ENCODE assay signal across 19 cellular contexts in genomic region chr4:2064276-2064991, GRCh38. TPM values are rescaled to one million over a fixed set of nuclear protein-coding genes. Genes with fewer than 3 reads are reported as not detected.
DNase-seq lines count a peak whose midpoint lies in the region; ATAC-seq and TF ChIP-seq lines count a peak whose summit lies in the region.
"Had no signal": no experiment of that assay in that cellular context is flagged by ENCODE, and none has a peak within 500 bp of the region (broad histone marks: within the 10 kb centered on the region; RNA-seq: fewer than 3 reads in every experiment).

No MANE protein-coding gene starts in this region.

- WGBS in tibial nerve, 2 donors = 80 to 89% methylated on average over 12 to 39 of the region's 40 CpGs

- no peak for TF ChIP-seq CTCF in osteoblast (IDR thresholded peaks at IDR 0.05; ENCODE audit: extremely low read depth, low read depth, low read length)
- TF ChIP-seq CTCF in tibial nerve (IDR thresholded peaks at IDR 0.05) = no peak

- H3K79me2 ChIP-seq in osteoblast (ENCODE audit: insufficient read depth, low read length) = no peaks in the 10 kb centered on the region

- H2AFZ ChIP-seq in osteoblast (ENCODE audit: low read length) = no peak overlapping the region

- peak; percentile 43 for DNase-seq in D341Med (ENCODE audit: low spot score)
- DNase-seq in NCI-H460 (ENCODE audit: extremely low read depth, low read depth) = peak; percentile 43
- DNase-seq in osteoblast (ENCODE audit: insufficient read length, low spot score, missing footprints) = peak; percentile 73
- DNase-seq in NCI-H446 treated with DMSO at 0.1 percent for 48 hours (lab: John Stamatoyannopoulos, UW) = no peak
- no peak for DNase-seq in tibial nerve (ENCODE audit: low spot score in 2 of 2)
- DNase-seq in NCI-H524 treated with DMSO at 0.1 percent for 48 hours (lab: John Stamatoyannopoulos, UW) = no peak
- DNase-seq: activated CD8-positive, alpha-beta T cell treated with anti-CD3 and anti-CD28 coated beads, Interleukin-2, amount 10 ng/mL, durations not matched to agents 7 days and 5 days; activated T-cell treated with anti-CD3 and anti-CD28 coated beads, Interleukin-2, amount 50 U/mL, for 48 hours; Caco-2; EL; HFFc6; KG1; NCI-H1092 treated with DMSO at 0.1 percent for 48 hours; NCI-H2081; NCI-H510A treated with DMSO at 0.1 percent for 48 hours; SHP77 treated with DMSO at 0.1 percent for 48 hours; thyroid gland; WERI-Rb-1 had no signal

- no peaks in the 10 kb centered on the region for H3K4me1 ChIP-seq in osteoblast (ENCODE audit: insufficient read depth, low read length)
- H3K4me1 ChIP-seq in tibial nerve = peaks cover 0 to 22% (median 0%) of the 10 kb centered on the region in 4 donors
- H3K4me1 ChIP-seq: Caco-2 had no signal

- H3K4me3 ChIP-seq in osteoblast (ENCODE audit: insufficient read depth, low read length) (no peak overlapping the region), tibial nerve (no peak overlapping the region)
- H3K4me3 ChIP-seq: thyroid gland had no signal

- H3K27ac ChIP-seq in osteoblast (ENCODE audit: low read depth, low read length) (no peak overlapping the region), tibial nerve (peak overlapping the region in 2 of 4 donors; percentile 17 to 58)
- H3K27ac ChIP-seq: thyroid gland, WERI-Rb-1 had no signal

- H3K4me2 ChIP-seq in osteoblast (ENCODE audit: insufficient read depth, low read length) = no peak overlapping the region

- H3K36me3 ChIP-seq in osteoblast (ENCODE audit: insufficient read depth, low read length) (no peaks in the 10 kb centered on the region), tibial nerve (no peaks in the 10 kb centered on the region)
- H3K36me3 ChIP-seq: thyroid gland had no signal

- no peak for TF ChIP-seq POLR2A in tibial nerve (IDR thresholded peaks at IDR 0.05)

- peaks cover 4% of the 10 kb centered on the region for H3K27me3 ChIP-seq in osteoblast (ENCODE audit: insufficient read depth, low read length)
- H3K27me3 ChIP-seq in tibial nerve = peaks cover 0 to 27% of the 10 kb centered on the region in 2 donors
- H3K27me3 ChIP-seq: thyroid gland had no signal

- no peak for TF ChIP-seq EP300 in tibial nerve (IDR thresholded peaks at IDR 0.05)

- H3K9me3 ChIP-seq in osteoblast (ENCODE audit: low read depth, low read length) (no peaks in the 10 kb centered on the region), tibial nerve (no peaks in the 10 kb centered on the region)
- H3K9me3 ChIP-seq: Caco-2, thyroid gland had no signal

- ATAC-seq in esophagus mucosa = peak; percentile 66
- ATAC-seq: activated CD8-positive, alpha-beta T cell treated with anti-CD3 and anti-CD28 coated beads, Interleukin-2, amount 10 ng/mL, durations not matched to agents 7 days and 5 days had no signal

- no peaks in the 10 kb centered on the region for H4K20me1 ChIP-seq in osteoblast (ENCODE audit: insufficient read depth, low read length)

RNA-seq across cellular contexts. Expression of gene NAT8L, which starts 5.3 kb away (rescaled TPM):
- total RNA-seq in NCI-H460 (2014; rRNA removed; shearing (Covaris generic)) = 7.1 and 7.7 TPM in 2 replicates
- 5.5 and 6.8 TPM in 2 replicates for polyA plus RNA-seq in NCI-H460 (2014; cell fraction: nucleus; rRNA removed)
- total RNA-seq in esophagus mucosa = 0.04 TPM
- total RNA-seq in osteoblast = under 0.01 TPM in 2 replicates
- total RNA-seq in tibial nerve = 10 to 100 TPM in 1 of 4 donors, 1 to 10 TPM in 3; 1.8 to 11.1 (median 5.6) TPM

RNA-seq across cellular contexts. Expression of gene NELFA, which starts 55.7 kb away (rescaled TPM):
- 19.4 and 25.3 TPM in 2 replicates for total RNA-seq in NCI-H460 (2014; rRNA removed; shearing (Covaris generic))
- polyA plus RNA-seq in NCI-H460 (2014; cell fraction: nucleus; rRNA removed) = 46.2 and 66.6 TPM in 2 replicates
- total RNA-seq in esophagus mucosa (25.8 TPM), osteoblast (19.2 and 19.9 TPM in 2 replicates), tibial nerve (10 to 100 TPM; 32.9 to 43.1 (median 37.5) TPM)

Comparison
In these comparisons a context has a peak if more than half of its experiments do, and no peak if none do; other contexts are left out.
1. DNase-seq: peak in D341Med (single experiment), NCI-H460 (single experiment) and osteoblast (single experiment); none in NCI-H446 treated with DMSO at 0.1 percent for 48 hours (single experiment), tibial nerve (0 of 2) and NCI-H524 treated with DMSO at 0.1 percent for 48 hours (single experiment).